ENCODE assay signal across 1 cellular context in genomic region chr5:41094871-41095270, GRCh38.
TF ChIP-seq lines count a peak whose summit lies in the region.

No MANE protein-coding gene starts in this region.

TF ChIP-seq in Ishikawa, 13 proteins besides CTCF, POLR2A, EP300 and RAD21 (continued from another document):
- TF ChIP-seq REST (IDR thresholded peaks at IDR 0.05; ENCODE audit: low read depth) (no peak), TCF12 (IDR thresholded peaks at IDR 0.05; ENCODE audit: low read depth) (no peak), FOXM1 (IDR thresholded peaks at IDR 0.05; ENCODE audit: borderline replicate concordance, low read depth) (no peak)
TF ChIP-seq in Ishikawa: peak in this region for 1.
